ENCODE assay signal across 16 cellular contexts in genomic region chr7:12475362-12476063, GRCh38.
DNase-seq lines count a peak whose midpoint lies in the region; ATAC-seq and TF ChIP-seq lines count a peak whose summit lies in the region.
"Had no signal": no experiment of that assay in that cellular context is flagged by ENCODE, and none has a peak within 500 bp of the region (broad histone marks: within the 10 kb centered on the region; RNA-seq: fewer than 3 reads in every experiment).

No MANE protein-coding gene starts in this region.

- H3K36me3 ChIP-seq in mesenchymal stem cell (ENCODE audit: control insufficient read depth in 1 of 2, insufficient read depth in 2 of 2, low read depth in 1 of 2, low read length in 2 of 2) (peaks cover 0 to 2% of the 10 kb centered on the region in 2 experiments), SK-N-SH (replicated peaks in 1 of 2; ENCODE audit: control insufficient read depth in 1 of 2, insufficient read depth in 2 of 2, low read length in 1 of 2) (no peaks in the 10 kb centered on the region), mucosa of descending colon (ENCODE audit: low read depth) (no peaks in the 10 kb centered on the region)

- H3K4me3 Mint-ChIP-seq in immature natural killer cell: no peak overlapping the region
- H3K4me3 Mint-ChIP-seq: CD14-positive monocyte; naive thymus-derived CD4-positive, alpha-beta T cell had no signal

- no peak overlapping the region for H2AK5ac ChIP-seq in mesenchymal stem cell (ENCODE audit: low read length, severe bottlenecking)

- H3K36me3 Mint-ChIP-seq in immature natural killer cell: no peaks in the 10 kb centered on the region
- H3K36me3 Mint-ChIP-seq: CD14-positive monocyte; naive thymus-derived CD4-positive, alpha-beta T cell had no signal

- H3K27ac ChIP-seq in mesenchymal stem cell (ENCODE audit: low read length, poor library complexity, severe bottlenecking): no peak overlapping the region
- H3K27ac ChIP-seq in SK-N-SH (ENCODE audit: low read depth in 2 of 2, low read length in 1 of 2): no peak overlapping the region
- H3K27ac ChIP-seq: dorsolateral prefrontal cortex, HL-60 had no signal

- no peak overlapping the region for H3K23ac ChIP-seq in mesenchymal stem cell (ENCODE audit: low read length in 2 of 2)

- H3K14ac ChIP-seq in mesenchymal stem cell (ENCODE audit: low read length in 2 of 2): no peak overlapping the region

- H4K91ac ChIP-seq in mesenchymal stem cell (ENCODE audit: low read length): no peak overlapping the region

- H2BK120ac ChIP-seq in mesenchymal stem cell (ENCODE audit: low read depth, low read length): no peak overlapping the region

- H3K4me1 Mint-ChIP-seq in immature natural killer cell: no peaks in the 10 kb centered on the region
- H3K4me1 Mint-ChIP-seq: CD14-positive monocyte; naive thymus-derived CD4-positive, alpha-beta T cell had no signal

- H3K4me2 ChIP-seq in mesenchymal stem cell (ENCODE audit: low read length, poor library complexity, severe bottlenecking): no peak overlapping the region
- H3K4me2 ChIP-seq in SK-N-SH: no peak overlapping the region

- H3K9ac ChIP-seq in mesenchymal stem cell (ENCODE audit: low read length) (peak overlapping the region; percentile 28), SK-N-SH (no peak overlapping the region)

- no peaks in the 10 kb centered on the region for H3K79me1 ChIP-seq in mesenchymal stem cell (replicated peaks; ENCODE audit: low read length, poor library complexity, severe bottlenecking)

- peaks cover 0 to 4% (median 0%) of the 10 kb centered on the region in 3 donors for H3K27me3 Mint-ChIP-seq in immature natural killer cell (ENCODE audit: low read depth in 3 of 3)

- H3K27me3 ChIP-seq in mesenchymal stem cell (ENCODE audit: control insufficient read depth in 1 of 2, insufficient read depth in 1 of 2, low read length in 2 of 2): no peaks in the 10 kb centered on the region
- H3K27me3 ChIP-seq in SK-N-SH (ENCODE audit: insufficient read depth): no peaks in the 10 kb centered on the region; the same call in 1 of the 2 replicates
- H3K27me3 ChIP-seq: dorsolateral prefrontal cortex had no signal

- H3K4me1 ChIP-seq in mesenchymal stem cell (ENCODE audit: control insufficient read depth, insufficient read depth, low read depth, low read length) (no peaks in the 10 kb centered on the region), SK-N-SH (ENCODE audit: control insufficient read depth in 1 of 2, insufficient read depth in 2 of 2, low read depth in 1 of 2, low read length in 1 of 2) (no peaks in the 10 kb centered on the region), mucosa of descending colon (ENCODE audit: low read depth) (no peaks in the 10 kb centered on the region)

- H2BK15ac ChIP-seq in mesenchymal stem cell (ENCODE audit: low read depth, poor library complexity, severe bottlenecking): no peak overlapping the region

- DNase-seq in Caki2 (ENCODE audit: low read depth): peak; percentile 38
- DNase-seq in LHCN-M2 (ENCODE audit: low read depth): peak; percentile 65
- DNase-seq in astrocyte of the hippocampus (ENCODE audit: low read depth, low spot score): peak; percentile 83
- peak; percentile 87 for DNase-seq in mesenchymal stem cell
- no peak for DNase-seq in SK-N-SH
- no peak for DNase-seq in EL
- no peak for DNase-seq in immature natural killer cell
- DNase-seq in mucosa of descending colon: no peak
- DNase-seq: activated effector memory CD4-positive, alpha-beta T cell treated with Interleukin-2 at 50 U/mL for 16 hours; dorsolateral prefrontal cortex; naive thymus-derived CD4-positive, alpha-beta T cell; NCI-H187; stimulated activated naive CD4-positive, alpha-beta T cell had no signal

- H2BK5ac ChIP-seq in mesenchymal stem cell (ENCODE audit: low read depth, low read length, poor library complexity, severe bottlenecking): no peak overlapping the region

- H3K9me2 ChIP-seq in SK-N-SH: no peaks in the 10 kb centered on the region

- TF ChIP-seq RAD21 in SK-N-SH (IDR thresholded peaks at IDR 0.05; ENCODE audit: low read length): no peak

- POLR2A ChIA-PET in SK-N-SH (lab: Yijun Ruan, JAX): no interaction called here

- in situ Hi-C loops in Caki2 (cut with HindIII; ENCODE audit: low pct_unique_long_range_greater_than_20kb, low sequenced_read_pairs): no loop called here

- H3K9me3 ChIP-seq in mesenchymal stem cell (ENCODE audit: control insufficient read depth, low read length) (no peaks in the 10 kb centered on the region), SK-N-SH (no peaks in the 10 kb centered on the region), mucosa of descending colon (no peaks in the 10 kb centered on the region)

- H4K8ac ChIP-seq in mesenchymal stem cell (ENCODE audit: low read length): no peak overlapping the region

- H3K4me3 ChIP-seq in mesenchymal stem cell (ENCODE audit: insufficient read depth in 1 of 2, low read depth in 1 of 2, low read length in 2 of 2) (no peak overlapping the region), SK-N-SH (ENCODE audit: low read depth in 2 of 2, low read length in 1 of 2) (no peak overlapping the region), mucosa of descending colon (no peak overlapping the region)
- H3K4me3 ChIP-seq: dorsolateral prefrontal cortex had no signal

- peak overlapping the region in 1 of 2 experiments; percentile 49 for H2BK12ac ChIP-seq in mesenchymal stem cell (ENCODE audit: low read length in 2 of 2)

- no peak overlapping the region for H3K27ac Mint-ChIP-seq in immature natural killer cell
- H3K27ac Mint-ChIP-seq: CD14-positive monocyte; naive thymus-derived CD4-positive, alpha-beta T cell had no signal

- no peak for ATAC-seq in mucosa of descending colon
- ATAC-seq: activated CD4-positive, CD25-positive, alpha-beta regulatory T cell treated with anti-CD3 and anti-CD28 coated beads, Interleukin-2, amount 50 U/mL, for 24 hours; naive thymus-derived CD4-positive, alpha-beta T cell had no signal

- intact Hi-C loops in mucosa of descending colon (cut with DNase I, micrococcal nuclease): no loop called here

- peak overlapping the region in 1 of 2 experiments; percentile 37 for H3K4ac ChIP-seq in mesenchymal stem cell (ENCODE audit: low read depth in 1 of 2, low read length in 2 of 2)

- no peak overlapping the region for H2AFZ ChIP-seq in mesenchymal stem cell (ENCODE audit: low read depth, low read length)
- H2AFZ ChIP-seq in SK-N-SH (ENCODE audit: low read depth): no peak overlapping the region

- H3K79me2 ChIP-seq in SK-N-SH (ENCODE audit: insufficient read depth): no peaks in the 10 kb centered on the region

- no peak for TF ChIP-seq EP300 in SK-N-SH (IDR thresholded peaks at IDR 0.05; ENCODE audit: borderline replicate concordance in 1 of 2, low read depth in 1 of 2, low read length in 1 of 2)

- WGBS in mesenchymal stem cell: 24% methylated on average over 3 of the region's 6 CpGs
- WGBS in SK-N-SH (ENCODE audit: low lambda C conversion rate): 61% methylated on average over 6 of the region's 6 CpGs

- no peaks in the 10 kb centered on the region for H4K20me1 ChIP-seq in SK-N-SH (ENCODE audit: insufficient read depth)

- CTCF ChIA-PET in SK-N-SH (lab: Yijun Ruan, JAX): interaction anchor here (1.5 to 12.1 kb wide), 7 partner anchors 13 to 42 kb away, joined by 4 to 160 read pairs (median 7); no protein-coding TSS in a partner anchor

- H3K9me3 Mint-ChIP-seq in immature natural killer cell: no peaks in the 10 kb centered on the region
- H3K9me3 Mint-ChIP-seq: naive thymus-derived CD4-positive, alpha-beta T cell had no signal

- TF ChIP-seq CTCF in SK-N-SH (IDR thresholded peaks at IDR 0.05) (no peak), mucosa of descending colon (IDR thresholded peaks at IDR 0.05) (no peak)

- no peak overlapping the region for H3K18ac ChIP-seq in mesenchymal stem cell (ENCODE audit: low read depth in 1 of 2, low read length in 2 of 2)

- H3F3A ChIP-seq in SK-N-SH (replicated peaks; ENCODE audit: insufficient read depth): no peaks in the 10 kb centered on the region

TF ChIP-seq in SK-N-SH, 30 proteins besides CTCF, POLR2A, EP300 and RAD21:
- TF ChIP-seq GABPA (IDR thresholded peaks at IDR 0.05; ENCODE audit: low read depth): no peak
- TF ChIP-seq POLR2AphosphoS5 (IDR thresholded peaks at IDR 0.05; ENCODE audit: low read depth, low read length): no peak
TF ChIP-seq in SK-N-SH: peak in this region for 0.

Comparison
In these comparisons a context has a peak if more than half of its experiments do, and no peak if none do; other contexts are left out.
1. DNase-seq: peak in Caki2 (single experiment), LHCN-M2 (single experiment), astrocyte of the hippocampus (single experiment) and mesenchymal stem cell (single experiment); none in SK-N-SH (single experiment), EL (single experiment), immature natural killer cell (0 of 3) and mucosa of descending colon (0 of 3).